Comparison of ENCODE assay signal across 17 cellular contexts in genomic region chr4:138404801-138405200, GRCh38.
A peak's percentile ranks its signal among the peaks of the same experiment; 100 is the strongest.
DNase-seq lines count a peak whose midpoint lies in the region; FAIRE-seq and TF ChIP-seq lines count a peak whose summit lies in the region.
"Had no signal": no experiment of that assay in that cellular context is flagged by ENCODE, and none has a peak within 500 bp of the region (broad histone marks: within the 10 kb centered on the region; RNA-seq: fewer than 3 reads in every experiment).

No MANE protein-coding gene starts in this region.

- no peak overlapping the region for H3K4me3 Mint-ChIP-seq in CD14-positive monocyte
- H3K4me3 Mint-ChIP-seq: CD8-positive, alpha-beta T cell had no signal

- no peaks in the 10 kb centered on the region for H4K20me1 ChIP-seq in osteoblast (ENCODE audit: insufficient read depth, low read length)
- H4K20me1 ChIP-seq: BLaER1 had no signal

- intact Hi-C loops in CD14-positive monocyte (cut with micrococcal nuclease) = loop anchor here (5.0 to 10.0 kb wide), 3 partner anchors 98 to 162 kb away; partner anchors contain the start of gene SLC7A11 (in 2 of the 2)

- H3K4me3 ChIP-seq in bronchial epithelial cell (ENCODE audit: low read depth, low read length) = no peak overlapping the region
- H3K4me3 ChIP-seq in neutrophil (ENCODE audit: low read depth in 1 of 2, low read length in 1 of 2) = no peak overlapping the region
- H3K4me3 ChIP-seq in osteoblast (ENCODE audit: insufficient read depth, low read length) = no peak overlapping the region
- H3K4me3 ChIP-seq: BLaER1 had no signal

- no peaks in the 10 kb centered on the region for H3K79me2 ChIP-seq in osteoblast (ENCODE audit: insufficient read depth, low read length)

- no peak overlapping the region for H2AFZ ChIP-seq in osteoblast (ENCODE audit: low read length)

- H3K36me3 ChIP-seq in bronchial epithelial cell (ENCODE audit: control insufficient read depth, insufficient read depth, low read length) (no peaks in the 10 kb centered on the region), neutrophil (no peaks in the 10 kb centered on the region), osteoblast (ENCODE audit: insufficient read depth, low read length) (no peaks in the 10 kb centered on the region)
- H3K36me3 ChIP-seq: BLaER1 had no signal

- H3K4me1 ChIP-seq in neutrophil (ENCODE audit: control insufficient read depth in 1 of 2, insufficient read depth in 1 of 2, low read depth in 1 of 2, low read length in 1 of 2) (peaks cover 30 to 42% of the 10 kb centered on the region in 2 experiments), osteoblast (ENCODE audit: insufficient read depth, low read length) (no peaks in the 10 kb centered on the region)
- H3K4me1 ChIP-seq: BLaER1 had no signal

- H3K27me3 Mint-ChIP-seq in CD14-positive monocyte (ENCODE audit: low read depth in 3 of 3) = no peaks in the 10 kb centered on the region

- FAIRE-seq in bronchial epithelial cell (lab: Jason Lieb, UNC) = no peak
- FAIRE-seq: H1 had no signal

- peaks cover 45% of the 10 kb centered on the region for H3K4me1 Mint-ChIP-seq in CD14-positive monocyte

- no peaks in the 10 kb centered on the region for H3K36me3 Mint-ChIP-seq in CD14-positive monocyte
- H3K36me3 Mint-ChIP-seq: CD8-positive, alpha-beta T cell had no signal

- H3K27me3 ChIP-seq in bronchial epithelial cell (ENCODE audit: control insufficient read depth, insufficient read depth, low read length) = no peaks in the 10 kb centered on the region
- no peaks in the 10 kb centered on the region for H3K27me3 ChIP-seq in neutrophil
- H3K27me3 ChIP-seq in osteoblast (ENCODE audit: insufficient read depth, low read length) = no peaks in the 10 kb centered on the region
- H3K27me3 ChIP-seq: BLaER1 had no signal

- H3K9me3 Mint-ChIP-seq in CD14-positive monocyte = peaks cover 4 to 6% (median 4%) of the 10 kb centered on the region in 7 donors
- H3K9me3 Mint-ChIP-seq: CD8-positive, alpha-beta T cell had no signal

- DNase-seq in CD14-positive monocyte (ENCODE audit: low spot score) (no peak), HT-29 (ENCODE audit: low spot score) (peak; percentile 25), bronchial epithelial cell (ENCODE audit: low read depth) (peak; percentile 11), osteoblast (ENCODE audit: insufficient read length, low spot score, missing footprints) (no peak), NCI-H146 treated with DMSO at 0.1 percent for 48 hours (lab: John Stamatoyannopoulos, UW; ENCODE audit: unreplicated experiment) (no peak), cerebellum (ENCODE audit: low spot score) (no peak)
- DNase-seq: CD8-positive, alpha-beta T cell; DMS153; NCI-H1092; NCI-H1436; NCI-H2029; NCI-H2227 treated with DMSO at 0.1 percent for 48 hours; NCI-H510A; SIG-M5 had no signal

- H3K27ac ChIP-seq in neutrophil (peak overlapping the region; percentile 91), osteoblast (ENCODE audit: low read depth, low read length) (no peak overlapping the region)
- H3K27ac ChIP-seq: BLaER1 had no signal

- H3K9me3 ChIP-seq in neutrophil (no peaks in the 10 kb centered on the region), osteoblast (ENCODE audit: low read depth, low read length) (no peaks in the 10 kb centered on the region)
- H3K9me3 ChIP-seq: BLaER1 had no signal

- TF ChIP-seq CTCF in CD14-positive monocyte (IDR thresholded peaks at IDR 0.05) (no peak), bronchial epithelial cell (IDR thresholded peaks at IDR 0.05; ENCODE audit: insufficient read depth, low read length, severe bottlenecking) (no peak), neutrophil (IDR thresholded peaks at IDR 0.05) (no peak), osteoblast (IDR thresholded peaks at IDR 0.05; ENCODE audit: extremely low read depth, low read depth, low read length) (no peak)

- peak overlapping the region in 5 of 7 donors; percentile 13 to 96 (median 87) for H3K27ac Mint-ChIP-seq in CD14-positive monocyte
- H3K27ac Mint-ChIP-seq: CD8-positive, alpha-beta T cell had no signal

- no peak overlapping the region for H3K4me2 ChIP-seq in osteoblast (ENCODE audit: insufficient read depth, low read length)
- H3K4me2 ChIP-seq: BLaER1 had no signal

Comparison
In these comparisons a context has a peak if more than half of its experiments do, and no peak if none do; other contexts are left out.
1. DNase-seq: peak in HT-29 (single experiment) and bronchial epithelial cell (single experiment); none in CD14-positive monocyte (single experiment), osteoblast (single experiment), NCI-H146 treated with DMSO at 0.1 percent for 48 hours (single experiment) and cerebellum (single experiment).